ENCODE assay signal across 8 cellular contexts in genomic region chr20:41137412-41138216, GRCh38. TPM values are rescaled to one million over a fixed set of nuclear protein-coding genes. Genes with fewer than 3 reads are reported as not detected.
DNase-seq lines count a peak whose midpoint lies in the region; ATAC-seq and TF ChIP-seq lines count a peak whose summit lies in the region.

PLCG1 (plus strand) TSS chr20:41137543; CDS start chr20:41137642, 99 bp downstream.

- peak; percentile 39 for ATAC-seq in GM21367 (IDR thresholded peaks at IDR 0.05; ENCODE audit: unreplicated experiment)
- ATAC-seq in activated T-cell treated with anti-CD3 and anti-CD28 coated beads, Interleukin-2, amount 50 U/mL, for 4 hours, result peak; percentile 74 to 77

- H3K27ac ChIP-seq in HUES48 (ENCODE audit: low read depth, low read length) (peak within 1 kb of the TSS; percentile 95), esophagus muscularis mucosa (replicated peaks in 1 of 4) (peak within 1 kb of the TSS; percentile 95 to 97 (median 96))

- TF ChIP-seq CTCF in esophagus muscularis mucosa (IDR thresholded peaks at IDR 0.05), result no peak

- H3K36me3 ChIP-seq in HUES48 (ENCODE audit: control insufficient read depth, insufficient read depth, low read length) (0 out of 2 replicates have a peak, but pooled peaks cover 8% of the 10 kb centered on the region), esophagus muscularis mucosa (no peaks in the 10 kb centered on the region)

- H3K9me3 ChIP-seq in HUES48 (ENCODE audit: control insufficient read depth, insufficient read depth, low read length) (no peaks in the 10 kb centered on the region), esophagus muscularis mucosa (no peaks in the 10 kb centered on the region)

- H3K36me3 Mint-ChIP-seq in activated T-cell treated with anti-CD3 and anti-CD28 coated beads, Interleukin-2, amount 50 U/mL, for 4 hours (ENCODE audit: insufficient read depth), result no peaks in the 10 kb centered on the region

- intact Hi-C loops in esophagus muscularis mucosa (cut with DNase I), result loop anchor here (5.0 kb wide), 2 partner anchors 35 to 205 kb away; partner anchors contain the start of gene LPIN3

- H3K9me3 Mint-ChIP-seq in activated T-cell treated with anti-CD3 and anti-CD28 coated beads, Interleukin-2, amount 50 U/mL, for 4 hours, result no peaks in the 10 kb centered on the region

- H3K4me3 Mint-ChIP-seq in activated T-cell treated with anti-CD3 and anti-CD28 coated beads, Interleukin-2, amount 50 U/mL, for 4 hours, result peak within 1 kb of the TSS; percentile 85

- H3K27me3 Mint-ChIP-seq in activated T-cell treated with anti-CD3 and anti-CD28 coated beads, Interleukin-2, amount 50 U/mL, for 4 hours (ENCODE audit: low read depth), result no peaks in the 10 kb centered on the region

- no CpG with 5 or more reads among the region's 89 CpGs for WGBS in esophagus muscularis mucosa

- H3K4me1 ChIP-seq in HUES48 (ENCODE audit: control insufficient read depth, insufficient read depth, low read length) (peaks cover 45% of the 10 kb centered on the region), esophagus muscularis mucosa (peaks cover 42 to 68% (median 63%) of the 10 kb centered on the region in 4 donors)

- no peak for TF ChIP-seq POLR2A in esophagus muscularis mucosa (IDR thresholded peaks at IDR 0.05; ENCODE audit: low read depth)

- H3K27me3 ChIP-seq in HUES48 (ENCODE audit: control insufficient read depth, insufficient read depth, low read length) (peaks cover 5% of the 10 kb centered on the region; the same call in 1 of the 2 replicates), esophagus muscularis mucosa (no peaks in the 10 kb centered on the region)

- H3K4me1 Mint-ChIP-seq in activated T-cell treated with anti-CD3 and anti-CD28 coated beads, Interleukin-2, amount 50 U/mL, for 4 hours (ENCODE audit: low read depth), result peaks cover 75% of the 10 kb centered on the region

- TF ChIP-seq EP300 in esophagus muscularis mucosa (IDR thresholded peaks at IDR 0.05), result no peak

- peak within 1 kb of the TSS; percentile 96 for H3K9ac ChIP-seq in HUES48 (ENCODE audit: low read depth, low read length)

- H3K4me3 ChIP-seq in HUES48 (ENCODE audit: low read depth, low read length), result peak within 1 kb of the TSS; percentile 92
- H3K4me3 ChIP-seq in esophagus muscularis mucosa, result peak within 1 kb of the TSS; percentile 79 to 93 (median 90)

- peak; percentile 89 for DNase-seq in COLO668 (lab: John Stamatoyannopoulos, UW; ENCODE audit: unreplicated experiment)
- peak; percentile 52 for DNase-seq in OCI-M2 (lab: John Stamatoyannopoulos, UW; ENCODE audit: unreplicated experiment)
- peak; percentile 76 for DNase-seq in activated T-cell treated with anti-CD3 and anti-CD28 coated beads, Interleukin-2, amount 50 U/mL, for 4 hours
- DNase-seq in esophagus muscularis mucosa (ENCODE audit: extremely low spot score), result no peak
- DNase-seq in myocyte (ENCODE audit: low read depth), result peak; percentile 80
- DNase-seq in stimulated activated CD8-positive, alpha-beta memory T cell treated with anti-CD3 and anti-CD28 coated beads, Interleukin-7, amount 100 ng/mL, for 4 hours (ENCODE audit: low read depth in 2 of 2), result peak; percentile 43 to 76

RNA-seq across cellular contexts. Expression of gene PLCG1, which starts in this region (rescaled TPM):
- total RNA-seq in activated T-cell treated with anti-CD3 and anti-CD28 coated beads, Interleukin-2, amount 50 U/mL, for 4 hours, result 100 to 1,000 TPM in 1 of 3 donors, 10 to 100 TPM in 2; 89.1 to 104 (median 91.3) TPM
- total RNA-seq in esophagus muscularis mucosa (100 to 1,000 TPM in 1 of 4 donors, 10 to 100 TPM in 3; 68.4 to 119 (median 82.5) TPM), myocyte (86.9 and 112 TPM in 2 replicates)
- 94.7 TPM for polyA plus RNA-seq in myocyte (2012)
